Comparison of ENCODE assay signal across 14 cellular contexts in genomic region chr11:122976734-122977454, GRCh38. TPM values are rescaled to one million over a fixed set of nuclear protein-coding genes. Genes with fewer than 3 reads are reported as not detected.
DNase-seq lines count a peak whose midpoint lies in the region; ATAC-seq, FAIRE-seq and TF ChIP-seq lines count a peak whose summit lies in the region.
"Had no signal": no experiment of that assay in that cellular context is flagged by ENCODE, and none has a peak within 500 bp of the region (broad histone marks: within the 10 kb centered on the region; RNA-seq: fewer than 3 reads in every experiment).

No MANE protein-coding gene starts in this region.

- H2AK5ac ChIP-seq in mesendoderm (ENCODE audit: low read length): no peak overlapping the region

- no peak overlapping the region for H2BK15ac ChIP-seq in mesendoderm (replicated peaks; ENCODE audit: low read depth)

- no peak overlapping the region for H3K23ac ChIP-seq in mesendoderm (ENCODE audit: low read length)

- H3K27me3 ChIP-seq in A673 (replicated peaks; ENCODE audit: insufficient read depth, low read depth, low read length, poor library complexity) (peaks cover 97% of the 10 kb centered on the region), mesendoderm (ENCODE audit: insufficient read depth, low read length, poor library complexity) (peaks cover 72% of the 10 kb centered on the region), transverse colon (peaks cover 92% of the 10 kb centered on the region)
- peaks cover 49% of the 10 kb centered on the region for H3K27me3 ChIP-seq in CD8-positive, alpha-beta T cell (ENCODE audit: insufficient read depth, low read length)

- peak overlapping the region; percentile 17 for H3K56ac ChIP-seq in mesendoderm (ENCODE audit: low read length)

- H3K79me1 ChIP-seq in mesendoderm (ENCODE audit: low read length): no peaks in the 10 kb centered on the region

- peaks cover 4% of the 10 kb centered on the region for H3K36me3 Mint-ChIP-seq in activated T-helper 2 cell treated with anti-CD3 and anti-CD28 coated beads, Interferon-gamma antibody, Interleukin-2, Interleukin-4, amounts not matched to agents 10 μg/mL and 5 μg/mL and 100 μg/mL, durations not matched to agents 14 hours and 24 hours and 36 hours (ENCODE audit: low read depth)
- H3K36me3 Mint-ChIP-seq in CD8-positive, alpha-beta T cell: no peaks in the 10 kb centered on the region

- peak overlapping the region; percentile 56 for H3K27ac Mint-ChIP-seq in activated T-helper 2 cell treated with anti-CD3 and anti-CD28 coated beads, Interferon-gamma antibody, Interleukin-2, Interleukin-4, amounts not matched to agents 10 μg/mL and 5 μg/mL and 100 μg/mL, durations not matched to agents 14 hours and 24 hours and 36 hours
- H3K27ac Mint-ChIP-seq in CD8-positive, alpha-beta T cell: no peak overlapping the region

- H4K5ac ChIP-seq in mesendoderm (ENCODE audit: low read length): no peak overlapping the region

- no peaks in the 10 kb centered on the region for H3K9me3 Mint-ChIP-seq in activated T-helper 2 cell treated with anti-CD3 and anti-CD28 coated beads, Interferon-gamma antibody, Interleukin-2, Interleukin-4, amounts not matched to agents 10 μg/mL and 5 μg/mL and 100 μg/mL, durations not matched to agents 14 hours and 24 hours and 36 hours
- H3K9me3 Mint-ChIP-seq in CD8-positive, alpha-beta T cell: no peaks in the 10 kb centered on the region

- TF ChIP-seq EP300 in transverse colon (IDR thresholded peaks at IDR 0.05; ENCODE audit: low read depth): no peak

- no peak overlapping the region for H4K8ac ChIP-seq in mesendoderm (ENCODE audit: low read depth, low read length)

- H3K4me3 ChIP-seq in A673 (ENCODE audit: low read depth, low read length, poor library complexity, severe bottlenecking): no peak overlapping the region
- no peak overlapping the region for H3K4me3 ChIP-seq in mesendoderm (ENCODE audit: low read length)
- H3K4me3 ChIP-seq in CD8-positive, alpha-beta T cell (ENCODE audit: low read depth, low read length): no peak overlapping the region
- peak overlapping the region in 1 of 4 donors; percentile 12 for H3K4me3 ChIP-seq in transverse colon

- POLR2A ChIA-PET in A673 (lab: Charles Lee; ENCODE audit: low non-redundant PET): no interaction called here
- POLR2A ChIA-PET in CD8-positive, alpha-beta T cell (lab: Charles Lee): no interaction called here

- FAIRE-seq in GM12892 (lab: Jason Lieb, UNC): no peak
- FAIRE-seq: HepG2 had no signal

- peaks cover 82% of the 10 kb centered on the region for H3K27me3 Mint-ChIP-seq in activated T-helper 2 cell treated with anti-CD3 and anti-CD28 coated beads, Interferon-gamma antibody, Interleukin-2, Interleukin-4, amounts not matched to agents 10 μg/mL and 5 μg/mL and 100 μg/mL, durations not matched to agents 14 hours and 24 hours and 36 hours (ENCODE audit: low read depth)
- peaks cover 76% of the 10 kb centered on the region for H3K27me3 Mint-ChIP-seq in CD8-positive, alpha-beta T cell (ENCODE audit: low read depth)

- H3K27ac ChIP-seq in A673 (ENCODE audit: low read depth, low read length, poor library complexity, severe bottlenecking): no peak overlapping the region
- no peak overlapping the region for H3K27ac ChIP-seq in mesendoderm (ENCODE audit: low read depth, low read length)
- no peak overlapping the region for H3K27ac ChIP-seq in CD8-positive, alpha-beta T cell (ENCODE audit: low read depth, low read length)
- H3K27ac ChIP-seq in transverse colon: no peak overlapping the region
- H3K27ac ChIP-seq: esophagus squamous epithelium, upper lobe of left lung had no signal

- DNase-seq in A673 (ENCODE audit: low spot score) (peak; percentile 36), GM12892 (ENCODE audit: insufficient read length) (peak; percentile 8), mesendoderm (peak; percentile 57), NCI-H1048 (lab: John Stamatoyannopoulos, UW) (no peak), transverse colon (no peak)
- DNase-seq in activated T-helper 2 cell treated with anti-CD3 and anti-CD28 coated beads, Interferon-gamma antibody, Interleukin-2, Interleukin-4, amounts not matched to agents 10 μg/mL and 5 μg/mL and 100 μg/mL, durations not matched to agents 14 hours and 24 hours and 36 hours (ENCODE audit: low spot score): no peak
- DNase-seq in CD8-positive, alpha-beta T cell: no peak
- DNase-seq in stimulated activated naive CD4-positive, alpha-beta T cell (lab: John Stamatoyannopoulos, UW): no peak
- DNase-seq: esophagus squamous epithelium, NCI-H345 had no signal

- BruUV-seq in A673 (replicated peaks; lab: Mats Ljungman, UMichigan): no TSS peak

- no CpG with 5 or more reads among the region's 48 CpGs for WGBS in mesendoderm (ENCODE audit: extremely low coverage, insufficient coverage, low lambda C conversion rate)
- 19 to 23% methylated on average over 35 to 48 of the region's 48 CpGs for WGBS in transverse colon (ENCODE audit: low coverage in 1 of 2), 2 donors

- in situ Hi-C loops in transverse colon (cut with MboI; ENCODE audit: low pct_ligation_motif_present in 1 of 4, low pct_unique_long_range_greater_than_20kb in 1 of 4, low sequenced_read_pairs in 3 of 4): no loop called here

- no peak overlapping the region for H2BK120ac ChIP-seq in mesendoderm (ENCODE audit: low read depth, low read length)

- no peak overlapping the region for H3K9ac ChIP-seq in mesendoderm (ENCODE audit: low read length)

- no peak for TF ChIP-seq POLR2A in GM12892 (IDR thresholded peaks at IDR 0.05; ENCODE audit: low read depth, low read length)
- TF ChIP-seq POLR2A in transverse colon (IDR thresholded peaks at IDR 0.05): no peak

- no peak overlapping the region for H2BK5ac ChIP-seq in mesendoderm (ENCODE audit: low read length)

- H3K4me1 ChIP-seq in A673 (ENCODE audit: insufficient read depth, low read length, poor library complexity, severe bottlenecking) (no peaks in the 10 kb centered on the region), mesendoderm (ENCODE audit: control insufficient read depth, low read depth, low read length) (no peaks in the 10 kb centered on the region), transverse colon (peaks cover 0 to 13% (median 9%) of the 10 kb centered on the region in 4 donors)
- peaks cover 16% of the 10 kb centered on the region for H3K4me1 ChIP-seq in CD8-positive, alpha-beta T cell (ENCODE audit: insufficient read depth, low read length)

- peak overlapping the region; percentile 41 for H3K4me2 ChIP-seq in mesendoderm (ENCODE audit: low read length)

- no peak overlapping the region for H3K4ac ChIP-seq in mesendoderm (ENCODE audit: low read depth, low read length)

- no peak overlapping the region for H3K18ac ChIP-seq in mesendoderm (ENCODE audit: low read length)

- H3K36me3 ChIP-seq in A673 (ENCODE audit: insufficient read depth, low read length, poor library complexity, severe bottlenecking): no peaks in the 10 kb centered on the region
- H3K36me3 ChIP-seq in mesendoderm (ENCODE audit: control insufficient read depth, insufficient read depth, low read length): no peaks in the 10 kb centered on the region
- no peaks in the 10 kb centered on the region for H3K36me3 ChIP-seq in CD8-positive, alpha-beta T cell (ENCODE audit: insufficient read depth, low read length)
- no peaks in the 10 kb centered on the region for H3K36me3 ChIP-seq in transverse colon
- H3K36me3 ChIP-seq: esophagus squamous epithelium, upper lobe of left lung had no signal

- no peak for TF ChIP-seq CTCF in A673 (conservative IDR thresholded peaks at IDR 0.05; ENCODE audit: low read depth, low read length)
- no peak for TF ChIP-seq CTCF in CD8-positive, alpha-beta T cell (IDR thresholded peaks at IDR 0.05)
- no peak for TF ChIP-seq CTCF in transverse colon (IDR thresholded peaks at IDR 0.05)

- ATAC-seq in CD8-positive, alpha-beta T cell: no peak

- no peaks in the 10 kb centered on the region for H3K79me2 ChIP-seq in mesendoderm (ENCODE audit: control insufficient read depth, insufficient read depth, low read length)

- no peaks in the 10 kb centered on the region for H3K9me3 ChIP-seq in A673 (ENCODE audit: low read depth, low read length, poor library complexity, severe bottlenecking)
- no peaks in the 10 kb centered on the region for H3K9me3 ChIP-seq in CD8-positive, alpha-beta T cell (ENCODE audit: low read length)
- no peaks in the 10 kb centered on the region for H3K9me3 ChIP-seq in transverse colon
- H3K9me3 ChIP-seq: esophagus squamous epithelium, upper lobe of left lung had no signal

- H3K4me1 Mint-ChIP-seq in activated T-helper 2 cell treated with anti-CD3 and anti-CD28 coated beads, Interferon-gamma antibody, Interleukin-2, Interleukin-4, amounts not matched to agents 10 μg/mL and 5 μg/mL and 100 μg/mL, durations not matched to agents 14 hours and 24 hours and 36 hours (ENCODE audit: low read depth): peaks cover 12% of the 10 kb centered on the region
- H3K4me1 Mint-ChIP-seq in CD8-positive, alpha-beta T cell (ENCODE audit: low read depth): peaks cover 26% of the 10 kb centered on the region

- H3K4me3 Mint-ChIP-seq in activated T-helper 2 cell treated with anti-CD3 and anti-CD28 coated beads, Interferon-gamma antibody, Interleukin-2, Interleukin-4, amounts not matched to agents 10 μg/mL and 5 μg/mL and 100 μg/mL, durations not matched to agents 14 hours and 24 hours and 36 hours (ENCODE audit: low read depth): no peak overlapping the region
- no peak overlapping the region for H3K4me3 Mint-ChIP-seq in CD8-positive, alpha-beta T cell

- intact Hi-C loops in A673 (cut with micrococcal nuclease; ENCODE audit: unreplicated experiment) (no loop called here), transverse colon (cut with DNase I; ENCODE audit: low total_unique reads) (no loop called here)
- intact Hi-C loops in activated T-helper 2 cell treated with anti-CD3 and anti-CD28 coated beads, Interferon-gamma antibody, Interleukin-2, Interleukin-4, amounts not matched to agents 10 μg/mL and 5 μg/mL and 100 μg/mL, durations not matched to agents 14 hours and 24 hours and 36 hours (cut with micrococcal nuclease): loop anchor here (2.0 to 5.0 kb wide), 2 partner anchors 84 to 1865 kb away; no protein-coding TSS in a partner anchor
- intact Hi-C loops in CD8-positive, alpha-beta T cell (cut with DNase I, micrococcal nuclease): no loop called here

- CTCF ChIA-PET in A673 (lab: Charles Lee): interaction anchor here (0.7 kb wide), 1 partner anchor 44 kb away, joined by 3 read pairs; no protein-coding TSS in a partner anchor
- CTCF ChIA-PET in CD8-positive, alpha-beta T cell (lab: Charles Lee): no interaction called here

RNA-seq across cellular contexts. Expression of gene BSX, which starts 4.7 kb away (rescaled TPM):
- total RNA-seq in A673 (2021): not detected in 2 replicates
- polyA plus RNA-seq in GM12892 (2012; ENCODE audit: missing spikeins): not detected
- not detected in 2 replicates for total RNA-seq in activated T-helper 2 cell treated with anti-CD3 and anti-CD28 coated beads, Interferon-gamma antibody, Interleukin-2, Interleukin-4, amounts not matched to agents 10 μg/mL and 5 μg/mL and 100 μg/mL, durations not matched to agents 14 hours and 24 hours and 36 hours
- not detected for polyA plus RNA-seq in mesendoderm (2013, experiment 1 of 2)
- not detected for polyA plus RNA-seq in mesendoderm (2013, experiment 2 of 2)
- total RNA-seq in CD8-positive, alpha-beta T cell: not detected
- total RNA-seq in transverse colon: not detected
- total RNA-seq: esophagus squamous epithelium; HepG2; mononuclear cell; T-helper 1 cell treated with Interleukin-12 subunit alpha and Interleukin-12 subunit beta and Interleukin-4 antibody, amounts not matched to agents 30 ng/mL and 1 ng/mL, for 36 hours; upper lobe of left lung had no signal
- polyA plus RNA-seq: HepG2 had no signal

Comparison
In these comparisons a context has a peak if more than half of its experiments do, and no peak if none do; other contexts are left out.
1. DNase-seq: peak in A673 (single experiment), GM12892 (single experiment) and mesendoderm (single experiment); none in activated T-helper 2 cell treated with anti-CD3 and anti-CD28 coated beads, Interferon-gamma antibody, Interleukin-2, Interleukin-4, amounts not matched to agents 10 μg/mL and 5 μg/mL and 100 μg/mL, durations not matched to agents 14 hours and 24 hours and 36 hours (single experiment), CD8-positive, alpha-beta T cell (0 of 7), NCI-H1048 (single experiment), stimulated activated naive CD4-positive, alpha-beta T cell (0 of 6) and transverse colon (single experiment).